Comparison of ENCODE assay signal across 8 cellular contexts in the genomic region with DNA sequence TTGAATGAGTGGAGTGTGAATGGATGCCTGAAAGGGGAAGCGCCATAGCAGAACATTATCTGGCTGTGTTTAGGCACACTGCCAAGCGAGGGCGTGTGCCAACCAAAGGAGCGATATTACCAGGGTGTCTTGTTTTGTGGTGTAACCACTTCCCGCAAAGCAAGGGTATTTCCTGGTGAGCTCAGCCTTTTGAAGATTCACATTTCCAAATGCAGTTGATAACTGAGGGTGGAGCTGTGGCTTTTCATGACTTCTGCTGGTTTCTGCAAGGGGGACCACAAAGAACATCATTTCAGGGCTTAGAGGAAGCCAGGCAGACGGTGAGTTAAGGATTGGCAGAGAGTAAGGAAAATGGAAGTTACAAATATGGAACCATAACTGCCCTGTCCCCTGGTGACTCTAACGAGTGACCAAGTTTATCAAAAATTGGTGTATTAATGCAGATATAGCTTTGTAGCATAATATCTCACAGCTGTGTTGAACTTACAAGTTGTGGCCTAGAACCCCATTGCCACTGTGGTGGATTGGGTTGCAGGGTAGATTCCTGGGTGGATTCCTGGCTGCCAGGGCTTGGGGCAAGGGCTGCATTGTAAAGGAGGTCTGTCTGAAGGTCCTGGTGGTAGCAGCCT.
DNase-seq lines count a peak whose midpoint lies in the region; ATAC-seq and TF ChIP-seq lines count a peak whose summit lies in the region.

No MANE protein-coding gene starts in this region.

- TF ChIP-seq CTCF in stomach (IDR thresholded peaks at IDR 0.05) = no peak

- H3K36me3 ChIP-seq in mucosa of rectum (ENCODE audit: control insufficient read depth in 2 of 2, insufficient read depth in 2 of 2, low read length in 2 of 2) = no peaks in the 10 kb centered on the region
- H3K36me3 ChIP-seq in stomach = peaks cover 0 to 9% (median 4%) of the 10 kb centered on the region in 4 donors

- intact Hi-C loops in stomach (cut with DNase I; ENCODE audit: low total_unique reads) = no loop called here

- H3K4me1 ChIP-seq in mucosa of rectum (ENCODE audit: control insufficient read depth in 2 of 2, insufficient read depth in 2 of 2, low read length in 2 of 2) = peaks cover 12 to 43% of the 10 kb centered on the region in 2 donors
- peaks cover 22 to 56% (median 35%) of the 10 kb centered on the region in 4 donors for H3K4me1 ChIP-seq in stomach

- 26 to 44% (median 34%) methylated on average over 7 of the region's 7 CpGs for whole genome bisulfite sequencing in stomach, 5 donors

- no peaks in the 10 kb centered on the region for H3K27me3 ChIP-seq in mucosa of rectum (ENCODE audit: control insufficient read depth in 2 of 2, insufficient read depth in 2 of 2, low read length in 2 of 2)
- H3K27me3 ChIP-seq in stomach = no peaks in the 10 kb centered on the region

- H3K9me3 ChIP-seq in mucosa of rectum (ENCODE audit: control insufficient read depth in 2 of 2, low read length in 2 of 2) = peaks cover 0 to 3% of the 10 kb centered on the region in 2 donors
- peaks cover 0 to 8% (median 0%) of the 10 kb centered on the region in 4 donors for H3K9me3 ChIP-seq in stomach

- DNase-seq in COLO668 (lab: John Stamatoyannopoulos, UW; ENCODE audit: unreplicated experiment) (peak; percentile 85), NCI-H1694 (lab: John Stamatoyannopoulos, UW) (peak; percentile 0), stomach (peak; percentile 84)
- DNase-seq in activated CD4-positive, CD25-positive, alpha-beta regulatory T cell treated with anti-CD3 and anti-CD28 coated beads, Interleukin-2, amount 50 U/mL, for 16 hours (ENCODE audit: low read depth, low spot score) = peak; percentile 75
- DNase-seq in central memory CD4-positive, alpha-beta T cell = peak; percentile 96

- H3K27ac ChIP-seq in mucosa of rectum (ENCODE audit: low read depth in 2 of 2, low read length in 2 of 2) (peak overlapping the region; percentile 59 to 70), stomach (peak overlapping the region in 2 of 5 donors; percentile 16 to 62)

- peak overlapping the region in 1 of 2 donors; percentile 18 for H3K9ac ChIP-seq in mucosa of rectum (ENCODE audit: low read depth in 1 of 2, low read length in 2 of 2)

- H3K4me3 ChIP-seq in mucosa of rectum (ENCODE audit: low read length in 2 of 2) (peak overlapping the region in 1 of 2 donors; percentile 23), stomach (no peak overlapping the region)

- ATAC-seq in GM21737 (IDR thresholded peaks at IDR 0.05; ENCODE audit: unreplicated experiment) (peak; percentile 57), GM21515 (IDR thresholded peaks at IDR 0.05; ENCODE audit: unreplicated experiment) (no peak)

- no peak for TF ChIP-seq POLR2A in stomach (IDR thresholded peaks at IDR 0.05)

- TF ChIP-seq EP300 in stomach (IDR thresholded peaks at IDR 0.05) = no peak

Comparison
In these comparisons a context has a peak if more than half of its experiments do, and no peak if none do; other contexts are left out.
1. DNase-seq: peak in every context shown above with its lines; median percentile 96 in central memory CD4-positive, alpha-beta T cell; 85 in COLO668; 84 in stomach; 75 in activated CD4-positive, CD25-positive, alpha-beta regulatory T cell treated with anti-CD3 and anti-CD28 coated beads, Interleukin-2, amount 50 U/mL, for 16 hours; 0 in NCI-H1694.